24 cellular contexts compared by ENCODE assay signal in the genomic region with DNA sequence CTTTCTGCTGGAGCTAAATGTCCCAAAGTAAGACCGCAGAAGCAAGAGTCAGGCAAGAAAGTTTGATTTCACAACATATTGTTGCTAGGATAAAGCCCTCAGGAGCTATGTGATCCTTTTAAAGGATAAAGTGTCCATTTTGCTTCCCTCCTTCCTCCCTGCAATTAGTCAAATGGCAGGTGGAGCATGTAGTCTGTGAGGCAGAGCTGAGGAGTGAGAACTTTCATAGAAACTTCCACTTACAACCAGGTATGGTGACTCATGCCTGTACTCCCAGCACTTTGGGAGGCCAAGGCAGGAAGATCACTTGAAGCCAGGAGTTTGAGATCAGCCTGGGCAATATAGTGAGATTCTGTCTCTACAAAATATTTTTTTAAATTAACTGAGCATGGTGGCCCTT. TPM values are rescaled to one million over a fixed set of nuclear protein-coding genes. Genes with fewer than 3 reads are reported as not detected.
"Had no signal": no experiment of that assay in that cellular context is flagged by ENCODE, and none has a peak within 500 bp of the region (broad histone marks: within the 10 kb centered on the region; RNA-seq: fewer than 3 reads in every experiment).

No MANE protein-coding gene starts in this region.

- H3K4me3 Mint-ChIP-seq: activated CD8-positive, alpha-beta T cell treated with anti-CD3 and anti-CD28 coated beads for 36 hours; activated naive CD4-positive, alpha-beta T cell treated with anti-CD3 and anti-CD28 coated beads, Interleukin-2, amount 10 ng/mL, durations not matched to agents 7 days and 5 days; activated naive CD8-positive, alpha-beta T cell treated with anti-CD3 and anti-CD28 coated beads for 36 hours; activated T-cell treated with anti-CD3 and anti-CD28 coated beads, Interleukin-2, amount 50 U/mL, for 72 hours; T-helper 1 cell treated with Interleukin-12 subunit alpha and Interleukin-12 subunit beta and Interleukin-4 antibody, amounts not matched to agents 30 μg/mL and 1 μg/mL, for 36 hours had no signal

- H3K4me1 ChIP-seq: Peyer's patch had no signal

- DNase-seq: activated CD4-positive, alpha-beta T cell treated with anti-CD3 and anti-CD28 coated beads for 4 hours; activated CD8-positive, alpha-beta memory T cell treated with anti-CD3 and anti-CD28 coated beads, Interleukin-2, amount 50 U/mL, for 4 hours; activated CD8-positive, alpha-beta T cell treated with anti-CD3 and anti-CD28 coated beads for 36 hours; activated gamma-delta T cell treated with Interleukin-2 at 50 U/mL for 16 hours; activated naive CD4-positive, alpha-beta T cell treated with anti-CD3 and anti-CD28 coated beads, Interleukin-2, amount 10 ng/mL, durations not matched to agents 7 days and 5 days; activated naive CD8-positive, alpha-beta T cell treated with anti-CD3 and anti-CD28 coated beads for 36 hours; activated T-cell treated with anti-CD3 and anti-CD28 coated beads, Interleukin-2, amount 50 U/mL, for 72 hours; brain microvascular endothelial cell; caudate nucleus; IMR-90; Kasumi-1; KBM-7; NCI-H1048; NCI-H1930; NCI-H2171; NCI-H226; NCI-H69; NK-92 treated with Interleukin-12 subunit alpha and Interleukin-12 subunit beta, amount 100 ng/mL, for 24 hours; Peyer's patch; SHP77 treated with DMSO at 0.1 percent for 48 hours had no signal

- H3K4me3 ChIP-seq: Peyer's patch had no signal

- H3K27me3 Mint-ChIP-seq: activated naive CD8-positive, alpha-beta T cell treated with anti-CD3 and anti-CD28 coated beads for 36 hours had no signal

- H3K36me3 ChIP-seq: brain microvascular endothelial cell, Peyer's patch had no signal

- H3K36me3 Mint-ChIP-seq: activated naive CD4-positive, alpha-beta T cell treated with anti-CD3 and anti-CD28 coated beads, Interleukin-2, amount 10 ng/mL, durations not matched to agents 7 days and 5 days; activated naive CD8-positive, alpha-beta T cell treated with anti-CD3 and anti-CD28 coated beads for 36 hours had no signal

- ATAC-seq: activated CD4-positive, CD25-positive, alpha-beta regulatory T cell treated with anti-CD3 and anti-CD28 coated beads, Interleukin-2, amount 50 U/mL, for 24 hours; activated CD8-positive, alpha-beta T cell treated with anti-CD3 and anti-CD28 coated beads for 36 hours; activated T-cell treated with anti-CD3 and anti-CD28 coated beads, Interleukin-2, amount 50 U/mL, for 72 hours had no signal

- H3K27ac ChIP-seq: brain microvascular endothelial cell, Peyer's patch, RWPE1 had no signal

- H3K9me3 Mint-ChIP-seq: activated naive CD4-positive, alpha-beta T cell treated with anti-CD3 and anti-CD28 coated beads, Interleukin-2, amount 10 ng/mL, durations not matched to agents 7 days and 5 days; activated naive CD8-positive, alpha-beta T cell treated with anti-CD3 and anti-CD28 coated beads for 36 hours; activated T-cell treated with anti-CD3 and anti-CD28 coated beads, Interleukin-2, amount 50 U/mL, for 72 hours; T-helper 1 cell treated with Interleukin-12 subunit alpha and Interleukin-12 subunit beta and Interleukin-4 antibody, amounts not matched to agents 30 μg/mL and 1 μg/mL, for 36 hours had no signal

- H3K4me1 Mint-ChIP-seq: activated naive CD4-positive, alpha-beta T cell treated with anti-CD3 and anti-CD28 coated beads, Interleukin-2, amount 10 ng/mL, durations not matched to agents 7 days and 5 days; activated naive CD8-positive, alpha-beta T cell treated with anti-CD3 and anti-CD28 coated beads for 36 hours had no signal

- H3K27ac Mint-ChIP-seq: activated CD8-positive, alpha-beta T cell treated with anti-CD3 and anti-CD28 coated beads for 36 hours; activated naive CD4-positive, alpha-beta T cell treated with anti-CD3 and anti-CD28 coated beads, Interleukin-2, amount 10 ng/mL, durations not matched to agents 7 days and 5 days; activated naive CD8-positive, alpha-beta T cell treated with anti-CD3 and anti-CD28 coated beads for 36 hours; activated T-cell treated with anti-CD3 and anti-CD28 coated beads, Interleukin-2, amount 50 U/mL, for 72 hours; activated T-helper 2 cell treated with anti-CD3 and anti-CD28 coated beads, Interferon-gamma antibody, Interleukin-2, Interleukin-4, amounts not matched to agents 10 μg/mL and 5 μg/mL and 100 μg/mL, durations not matched to agents 14 hours and 24 hours and 36 hours; T-helper 1 cell treated with Interleukin-12 subunit alpha and Interleukin-12 subunit beta and Interleukin-4 antibody, amounts not matched to agents 30 μg/mL and 1 μg/mL, for 36 hours had no signal

- H3K27me3 ChIP-seq: Peyer's patch had no signal

RNA-seq across cellular contexts. Expression of gene RHCG, which starts 25.2 kb away (rescaled TPM):
- total RNA-seq: activated CD8-positive, alpha-beta T cell treated with anti-CD3 and anti-CD28 coated beads for 36 hours; activated naive CD8-positive, alpha-beta T cell treated with anti-CD3 and anti-CD28 coated beads for 36 hours; activated T-cell treated with anti-CD3 and anti-CD28 coated beads, Interleukin-2, amount 50 U/mL, for 72 hours; activated T-helper 2 cell treated with anti-CD3 and anti-CD28 coated beads, Interferon-gamma antibody, Interleukin-2, Interleukin-4, amounts not matched to agents 10 μg/mL and 5 μg/mL and 100 μg/mL, durations not matched to agents 14 hours and 24 hours and 36 hours; IMR-90; Peyer's patch had no signal
- polyA plus RNA-seq: IMR-90 had no signal
